Comparison of ENCODE assay signal across 29 cellular contexts in genomic region chr5:130321931-130322330, GRCh38.
"Had no signal": no experiment of that assay in that cellular context is flagged by ENCODE, and none has a peak within 500 bp of the region (broad histone marks: within the 10 kb centered on the region; RNA-seq: fewer than 3 reads in every experiment).

No MANE protein-coding gene starts in this region.

- H3K9me3 ChIP-seq: colonic mucosa, esophagus muscularis mucosa, esophagus squamous epithelium, gastrocnemius medialis, gastroesophageal sphincter had no signal

- H3K27ac ChIP-seq: colonic mucosa, coronary artery, dorsolateral prefrontal cortex, epithelial cell of prostate, esophagus muscularis mucosa, esophagus squamous epithelium, foreskin keratinocyte, gastrocnemius medialis, gastroesophageal sphincter, heart left ventricle, heart right ventricle had no signal

- ATAC-seq: effector memory CD8-positive, alpha-beta T cell; esophagus mucosa; foreskin keratinocyte; gastrocnemius medialis; gastroesophageal sphincter; heart left ventricle; heart right ventricle had no signal

- H3K27ac Mint-ChIP-seq: dendritic cell treated with granulocyte-macrophage colony-stimulating factor and Interleukin-4, amounts not matched to agents 40 ng/mL and 50 ng/mL, for 4 days; effector memory CD8-positive, alpha-beta T cell; endodermal cell had no signal

- H3K4me3 ChIP-seq: colonic mucosa, coronary artery, dorsolateral prefrontal cortex, esophagus muscularis mucosa, esophagus squamous epithelium, gastrocnemius medialis, gastroesophageal sphincter, heart left ventricle, heart right ventricle had no signal

- DNase-seq: colonic mucosa; cortex of kidney; dermis blood vessel endothelial cell; dorsolateral prefrontal cortex; effector CD4-positive, alpha-beta T cell; effector CD8-positive, alpha-beta T cell; effector memory CD4-positive, alpha-beta T cell; effector memory CD8-positive, alpha-beta T cell; endodermal cell; erythroblast; esophagus squamous epithelium; foreskin fibroblast; foreskin keratinocyte; foreskin melanocyte; gastrocnemius medialis; glutamatergic neuron; head of caudate nucleus; heart left ventricle; heart right ventricle had no signal

- H3K27me3 Mint-ChIP-seq: dendritic cell treated with granulocyte-macrophage colony-stimulating factor and Interleukin-4, amounts not matched to agents 40 ng/mL and 50 ng/mL, for 4 days; effector memory CD8-positive, alpha-beta T cell had no signal

- H3K4me1 ChIP-seq: colonic mucosa, esophagus squamous epithelium, gastrocnemius medialis, gastroesophageal sphincter, heart left ventricle, heart right ventricle had no signal

- H3K4me3 Mint-ChIP-seq: dendritic cell treated with granulocyte-macrophage colony-stimulating factor and Interleukin-4, amounts not matched to agents 40 ng/mL and 50 ng/mL, for 4 days; effector memory CD8-positive, alpha-beta T cell; endodermal cell had no signal

- FAIRE-seq: colon, endometrium, endothelial cell of umbilical vein, frontal cortex had no signal

- H3K36me3 ChIP-seq: colonic mucosa, esophagus muscularis mucosa, esophagus squamous epithelium, gastrocnemius medialis, gastroesophageal sphincter, heart left ventricle, heart right ventricle had no signal

- H3K27me3 ChIP-seq: colonic mucosa, dorsolateral prefrontal cortex, esophagus muscularis mucosa, esophagus squamous epithelium, foreskin keratinocyte, gastrocnemius medialis, gastroesophageal sphincter, heart left ventricle, heart right ventricle had no signal
